1 cellular context compared by ENCODE assay signal in genomic region chr6:27667016-27667415, GRCh38.
TF ChIP-seq lines count a peak whose summit lies in the region.

No MANE protein-coding gene starts in this region.

TF ChIP-seq in K562, 482 proteins besides CTCF, POLR2A, EP300 and RAD21 (continued from another document):
- TF ChIP-seq ZBTB33 (CRISPR knock-in tag; IDR thresholded peaks at IDR 0.05) (no peak), FOSL1 (tag; conservative IDR thresholded peaks at IDR 0.05) (0 out of 2 replicates have a peak, but pooled peaks have one; percentile 2), FOXK2 (conservative IDR thresholded peaks at IDR 0.05 in 1 of 2, IDR thresholded peaks at IDR 0.05 in 1 of 2; ENCODE audit: low read depth in 2 of 2) (0 out of 4 replicates have a peak, but pooled peaks of 1 of the 2 experiments have one; percentile 46), TFE3 (CRISPR knock-in tag; IDR thresholded peaks at IDR 0.05) (no peak), DIDO1 (tag; IDR thresholded peaks at IDR 0.05; ENCODE audit: low read depth) (0 out of 2 replicates have a peak, but pooled peaks have one; percentile 21), ETV1 (tag; conservative IDR thresholded peaks at IDR 0.05; ENCODE audit: low read depth) (peak; percentile 40; the same call in 1 of the 2 replicates), ARID3A (IDR thresholded peaks at IDR 0.05; ENCODE audit: borderline replicate concordance, low read depth, low read length) (no peak), NCOA2 (IDR thresholded peaks at IDR 0.05; ENCODE audit: partially characterized antibody in 2 of 2) (no peak), HLTF (IDR thresholded peaks at IDR 0.05) (no peak), MAFG (tag; conservative IDR thresholded peaks at IDR 0.05) (no peak), RNF219 (CRISPR knock-in tag; IDR thresholded peaks at IDR 0.05) (no peak), STAT5B (CRISPR knock-in tag; IDR thresholded peaks at IDR 0.05) (no peak), ZNF224 (CRISPR knock-in tag; IDR thresholded peaks at IDR 0.05) (no peak), ZNF583 (CRISPR knock-in tag; IDR thresholded peaks at IDR 0.05) (no peak), LEF1 (IDR thresholded peaks at IDR 0.05) (no peak), UBTF (IDR thresholded peaks at IDR 0.05; ENCODE audit: borderline replicate concordance in 1 of 2, low read depth in 2 of 2, low read length in 2 of 2) (no peak), SMC3 (conservative IDR thresholded peaks at IDR 0.05; ENCODE audit: insufficient read depth, low read depth, low read length) (no peak), STAG1 (CRISPR knock-in tag; IDR thresholded peaks at IDR 0.05; ENCODE audit: borderline replicate concordance) (no peak)
